8 cellular contexts compared by ENCODE assay signal in genomic region chr17:2786176-2786881, GRCh38. TPM values are rescaled to one million over a fixed set of nuclear protein-coding genes. Genes with fewer than 3 reads are reported as not detected.
DNase-seq lines count a peak whose midpoint lies in the region; ATAC-seq and TF ChIP-seq lines count a peak whose summit lies in the region.

No MANE protein-coding gene starts in this region.

- H3K4me1 Mint-ChIP-seq in activated T-helper 17 cell treated with anti-CD3 and anti-CD28 coated beads, Interleukin-2, amount 50 U/mL, for 72 hours: peaks cover 2% of the 10 kb centered on the region

- no peaks in the 10 kb centered on the region for H3K36me3 ChIP-seq in neutrophil

- H3K27me3 Mint-ChIP-seq in activated T-helper 17 cell treated with anti-CD3 and anti-CD28 coated beads, Interleukin-2, amount 50 U/mL, for 72 hours: peaks cover 2% of the 10 kb centered on the region

- DNase-seq in C1 segment of cervical spinal cord (lab: John Stamatoyannopoulos, UW): peak in 12 of 14 donors; percentile 18 to 83 (median 58)
- DNase-seq in NB4 (ENCODE audit: low read depth): peak; percentile 89
- peak; percentile 90 for DNase-seq in SHP77 treated with DMSO at 0.1 percent for 48 hours (lab: John Stamatoyannopoulos, UW)
- peak; percentile 76 for DNase-seq in fibroblast of the conjunctiva (ENCODE audit: low read depth)
- peak; percentile 40 for DNase-seq in stromal cell of bone marrow (ENCODE audit: low read depth)

- H3K27me3 ChIP-seq in neutrophil: no peaks in the 10 kb centered on the region

- peaks cover 30% of the 10 kb centered on the region in 2 experiments for H3K4me1 ChIP-seq in neutrophil (ENCODE audit: control insufficient read depth in 1 of 2, insufficient read depth in 1 of 2, low read depth in 1 of 2, low read length in 1 of 2)

- no peak for TF ChIP-seq POLR2A in NB4 (IDR thresholded peaks at IDR 0.05; ENCODE audit: extremely low read depth, insufficient read length)

- H3K27ac Mint-ChIP-seq in activated T-helper 17 cell treated with anti-CD3 and anti-CD28 coated beads, Interleukin-2, amount 50 U/mL, for 72 hours: no peak overlapping the region

- no peaks in the 10 kb centered on the region for H3K9me3 ChIP-seq in neutrophil

- TF ChIP-seq CTCF in NB4 (IDR thresholded peaks at IDR 0.05; ENCODE audit: low read depth, low read length): peak; percentile 78
- peak; percentile 100 for TF ChIP-seq CTCF in neutrophil (IDR thresholded peaks at IDR 0.05)

- no peaks in the 10 kb centered on the region for H3K36me3 Mint-ChIP-seq in activated T-helper 17 cell treated with anti-CD3 and anti-CD28 coated beads, Interleukin-2, amount 50 U/mL, for 72 hours (ENCODE audit: low read depth)

- H3K27ac ChIP-seq in neutrophil: peak overlapping the region; percentile 60

- H3K9me3 Mint-ChIP-seq in activated T-helper 17 cell treated with anti-CD3 and anti-CD28 coated beads, Interleukin-2, amount 50 U/mL, for 72 hours: no peaks in the 10 kb centered on the region

- ATAC-seq in GM21529 (IDR thresholded peaks at IDR 0.05; ENCODE audit: unreplicated experiment): peak; percentile 63
- ATAC-seq in activated T-helper 17 cell treated with anti-CD3 and anti-CD28 coated beads, Interleukin-2, amount 50 U/mL, for 72 hours (replicated peaks): peak; percentile 99

- H3K4me3 ChIP-seq in NB4 (ENCODE audit: low read depth, low read length) (no peak overlapping the region), neutrophil (ENCODE audit: low read depth in 1 of 2, low read length in 1 of 2) (peak overlapping the region in 1 of 2 experiments; percentile 58)

- H3K4me3 Mint-ChIP-seq in activated T-helper 17 cell treated with anti-CD3 and anti-CD28 coated beads, Interleukin-2, amount 50 U/mL, for 72 hours: peak overlapping the region; percentile 28

RNA-seq across cellular contexts. Expression of gene RAP1GAP2, which starts 9.9 kb away (rescaled TPM):
- total RNA-seq in activated T-helper 17 cell treated with anti-CD3 and anti-CD28 coated beads, Interleukin-2, amount 50 U/mL, for 72 hours: 1 to 10 TPM in 1 of 2 donors, under 1 TPM in 1; 0.77 to 1.6 TPM

RNA-seq across cellular contexts. Expression of gene CCDC92B, which starts 36.9 kb away (rescaled TPM):
- under 1 TPM in 1 of 2 donors, not detected in 1; 0.11 TPM for total RNA-seq in activated T-helper 17 cell treated with anti-CD3 and anti-CD28 coated beads, Interleukin-2, amount 50 U/mL, for 72 hours

Comparison
In these comparisons a context has a peak if more than half of its experiments do, and no peak if none do; other contexts are left out.
1. DNase-seq: peak in every context shown above with its lines; median percentile 90 in SHP77 treated with DMSO at 0.1 percent for 48 hours; 89 in NB4; 76 in fibroblast of the conjunctiva; 58 in C1 segment of cervical spinal cord; 40 in stromal cell of bone marrow.